In the genomic region with DNA sequence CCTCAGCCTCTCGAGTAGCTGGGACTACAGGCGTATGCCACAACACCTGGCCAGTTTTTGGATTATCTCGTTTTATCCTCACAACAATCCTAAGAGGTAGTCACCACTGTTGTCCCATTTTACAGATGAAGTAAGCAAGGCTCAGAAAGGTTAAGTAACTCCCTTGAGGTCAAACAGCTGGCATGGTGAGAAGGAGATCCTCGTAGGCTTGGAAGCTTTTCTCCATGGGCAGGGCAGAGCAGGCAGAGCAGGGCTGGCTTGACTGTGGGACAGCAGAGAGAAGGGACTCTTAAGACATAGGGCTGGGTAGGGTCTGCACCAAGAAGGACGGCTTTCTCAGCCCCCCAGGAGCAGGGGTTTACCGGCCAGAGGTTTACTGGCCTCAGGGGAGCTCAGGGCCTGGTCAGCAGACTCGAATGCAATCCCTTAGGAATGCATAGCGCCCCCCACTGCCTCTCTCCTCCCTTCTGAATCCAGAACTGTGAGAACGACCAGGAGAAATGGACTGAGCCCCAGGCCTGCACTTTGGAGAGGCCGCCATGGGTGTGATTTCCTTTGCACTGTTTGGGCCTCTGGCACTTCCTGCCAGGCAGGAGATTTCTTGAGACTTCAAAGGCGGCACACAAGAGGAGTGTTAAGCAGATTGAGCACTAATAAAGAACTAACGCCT, we compare ENCODE assay signal across 11 cellular contexts. TPM values are rescaled to one million over a fixed set of nuclear protein-coding genes. Genes with fewer than 3 reads are reported as not detected.
DNase-seq lines count a peak whose midpoint lies in the region; ATAC-seq and TF ChIP-seq lines count a peak whose summit lies in the region.
"Had no signal": no experiment of that assay in that cellular context is flagged by ENCODE, and none has a peak within 500 bp of the region (broad histone marks: within the 10 kb centered on the region; RNA-seq: fewer than 3 reads in every experiment).

No MANE protein-coding gene starts in this region.

- intact Hi-C loops in heart right ventricle (cut with DNase I) (no loop called here), Right ventricle myocardium inferior (cut with DNase I) (no loop called here), left colon (cut with DNase I, micrococcal nuclease) (no loop called here), esophagus muscularis mucosa (cut with DNase I) (no loop called here)

- no peaks in the 10 kb centered on the region for H3K36me3 Mint-ChIP-seq in progenitor cell of endocrine pancreas (ENCODE audit: insufficient read depth)

- H3K27me3 Mint-ChIP-seq in progenitor cell of endocrine pancreas: no peaks in the 10 kb centered on the region

- no peak for TF ChIP-seq EP300 in esophagus muscularis mucosa (IDR thresholded peaks at IDR 0.05)

- WGBS in heart right ventricle, 2 donors: 61 to 67% methylated on average over 12 of the region's 12 CpGs
- 82% methylated on average over 11 of the region's 12 CpGs for WGBS in esophagus muscularis mucosa

- H3K4me3 ChIP-seq in heart right ventricle (no peak overlapping the region), astrocyte of the spinal cord (ENCODE audit: low read depth, low read length) (no peak overlapping the region), esophagus muscularis mucosa (no peak overlapping the region), WERI-Rb-1 (ENCODE audit: low read depth, low read length) (no peak overlapping the region)
- H3K4me3 ChIP-seq: suprapubic skin had no signal

- H3K4me3 Mint-ChIP-seq in progenitor cell of endocrine pancreas (ENCODE audit: low read depth): no peak overlapping the region
- H3K4me3 Mint-ChIP-seq: B cell had no signal

- TF ChIP-seq CTCF in heart right ventricle (IDR thresholded peaks at IDR 0.05) (no peak), astrocyte of the spinal cord (IDR thresholded peaks at IDR 0.05; ENCODE audit: low read depth, low read length) (peak; percentile 4), progenitor cell of endocrine pancreas (IDR thresholded peaks at IDR 0.05; ENCODE audit: unreplicated experiment) (no peak), esophagus muscularis mucosa (IDR thresholded peaks at IDR 0.05) (no peak), WERI-Rb-1 (IDR thresholded peaks at IDR 0.05; ENCODE audit: low read depth, low read length) (no peak)

- in situ Hi-C loops in astrocyte of the spinal cord (cut with HindIII; ENCODE audit: low sequenced_read_pairs): no loop called here

- no peak overlapping the region for H3K27ac Mint-ChIP-seq in progenitor cell of endocrine pancreas
- H3K27ac Mint-ChIP-seq: B cell had no signal

- no peaks in the 10 kb centered on the region for H3K9me3 Mint-ChIP-seq in progenitor cell of endocrine pancreas (ENCODE audit: low read depth)

- ATAC-seq in heart right ventricle (peak in 6 of 8 donors; percentile 38 to 79 (median 62)), Right ventricle myocardium inferior (no peak), left colon (peak; percentile 78)

- H3K36me3 ChIP-seq in heart right ventricle (no peaks in the 10 kb centered on the region), esophagus muscularis mucosa (no peaks in the 10 kb centered on the region), WERI-Rb-1 (no peaks in the 10 kb centered on the region)
- H3K36me3 ChIP-seq: suprapubic skin had no signal

- DNase-seq in heart right ventricle (peak in 1 of 2 donors; percentile 10), Right ventricle myocardium inferior (ENCODE audit: missing footprints) (no peak), astrocyte of the spinal cord (ENCODE audit: low read depth, low spot score) (no peak), left colon (peak in 1 of 2 donors; percentile 31), progenitor cell of endocrine pancreas (ENCODE audit: low spot score, unreplicated experiment) (no peak), esophagus muscularis mucosa (ENCODE audit: extremely low spot score) (no peak), WERI-Rb-1 (no peak), NCI-H1694 treated with DMSO at 0.1 percent for 48 hours (lab: John Stamatoyannopoulos, UW) (no peak)
- DNase-seq: NCI-H1105 had no signal

- peak overlapping the region in 3 of 10 donors; percentile 36 to 67 (median 57) for H3K27ac ChIP-seq in heart right ventricle
- no peak overlapping the region for H3K27ac ChIP-seq in esophagus muscularis mucosa (replicated peaks in 1 of 4)
- H3K27ac ChIP-seq in WERI-Rb-1: no peak overlapping the region
- H3K27ac ChIP-seq: suprapubic skin had no signal

- no peak for TF ChIP-seq POLR2A in esophagus muscularis mucosa (IDR thresholded peaks at IDR 0.05; ENCODE audit: low read depth)

- H3K27me3 ChIP-seq in heart right ventricle (no peaks in the 10 kb centered on the region), esophagus muscularis mucosa (no peaks in the 10 kb centered on the region), WERI-Rb-1 (ENCODE audit: insufficient read depth, low read depth, severe bottlenecking) (no peaks in the 10 kb centered on the region)
- H3K27me3 ChIP-seq: suprapubic skin had no signal

- no peaks in the 10 kb centered on the region for H3K4me1 Mint-ChIP-seq in progenitor cell of endocrine pancreas (ENCODE audit: low read depth)
- H3K4me1 Mint-ChIP-seq: B cell had no signal

- H3K4me1 ChIP-seq in heart right ventricle (peaks cover 0 to 14% (median 5%) of the 10 kb centered on the region in 9 donors), esophagus muscularis mucosa (peaks cover 0 to 8% (median 0%) of the 10 kb centered on the region in 4 donors)
- H3K4me1 ChIP-seq: suprapubic skin had no signal

- H3K9me3 ChIP-seq in heart right ventricle (no peaks in the 10 kb centered on the region), esophagus muscularis mucosa (no peaks in the 10 kb centered on the region), WERI-Rb-1 (ENCODE audit: severe bottlenecking) (no peaks in the 10 kb centered on the region)
- H3K9me3 ChIP-seq: suprapubic skin had no signal

RNA-seq across cellular contexts. Expression of a gene that starts 14.0 kb away (rescaled TPM):
- total RNA-seq in heart right ventricle (10 to 100 TPM in 5 of 10 donors, 1 to 10 TPM in 5; 8.0 to 12.7 (median 10.0) TPM), Right ventricle myocardium inferior (10.6 TPM), left colon (10 to 100 TPM; 13.7 to 23.1 TPM), progenitor cell of endocrine pancreas (22.0 and 25.9 TPM in 2 replicates), esophagus muscularis mucosa (10 to 100 TPM; 19.4 to 21.8 (median 20.5) TPM)
- 1 to 10 TPM; 5.6 to 7.0 TPM for polyA plus RNA-seq in heart right ventricle
